13 cellular contexts compared by ENCODE assay signal in genomic region chr2:118668431-118669424, GRCh38.
DNase-seq lines count a peak whose midpoint lies in the region; ATAC-seq, FAIRE-seq and TF ChIP-seq lines count a peak whose summit lies in the region.
"Had no signal": no experiment of that assay in that cellular context is flagged by ENCODE, and none has a peak within 500 bp of the region (broad histone marks: within the 10 kb centered on the region; RNA-seq: fewer than 3 reads in every experiment).

No MANE protein-coding gene starts in this region.

- POLR2A ChIA-PET in HepG2 (lab: Yijun Ruan, JAX) (no interaction called here), K562 (lab: Yijun Ruan, JAX) (interaction anchor here (0.6 to 1.2 kb wide), 2 partner anchors 122 to 1580 kb away, joined by 3 read pairs; no protein-coding TSS in a partner anchor)

- H4K20me1 ChIP-seq in HepG2 (ENCODE audit: insufficient read depth, low read length) = no peaks in the 10 kb centered on the region
- no peaks in the 10 kb centered on the region for H4K20me1 ChIP-seq in K562 (replicated peaks; ENCODE audit: control insufficient read depth, insufficient read depth, low read length)

- peaks cover 0 to 9% (median 0%) of the 10 kb centered on the region in 7 donors for H3K9me3 Mint-ChIP-seq in CD14-positive monocyte

- CTCF ChIA-PET in HepG2 (lab: Yijun Ruan, JAX; ENCODE audit: low intra/inter-chr PET ratio, low total read pairs) (no interaction called here), K562 (lab: Yijun Ruan, JAX; ENCODE audit: low intra/inter-chr PET ratio) (no interaction called here)

- H3K4me3 ChIP-seq in HepG2 (replicated peaks in 1 of 3; ENCODE audit: insufficient read depth in 1 of 3, low read depth in 2 of 3, low read length in 3 of 3) (no peak overlapping the region), right lobe of liver (no peak overlapping the region), K562 (no peak overlapping the region), lower lobe of right lung (no peak overlapping the region)

- H3K27me3 ChIP-seq in HepG2 (ENCODE audit: control insufficient read depth in 1 of 2, insufficient read depth in 2 of 2, low read length in 2 of 2) = no peaks in the 10 kb centered on the region
- no peaks in the 10 kb centered on the region for H3K27me3 ChIP-seq in right lobe of liver
- H3K27me3 ChIP-seq in K562 (ENCODE audit: control insufficient read depth in 2 of 2, insufficient read depth in 2 of 2, low read length in 2 of 2) = no peaks in the 10 kb centered on the region
- H3K27me3 ChIP-seq in lower lobe of right lung (ENCODE audit: low read depth) = no peaks in the 10 kb centered on the region
- H3K27me3 ChIP-seq: neutrophil had no signal

- TF ChIP-seq CTCF in HepG2 (CRISPR knock-in tag; IDR thresholded peaks at IDR 0.05) (no peak), right lobe of liver (IDR thresholded peaks at IDR 0.05) (no peak), K562 (IDR thresholded peaks at IDR 0.05 in 2 of 3, conservative IDR thresholded peaks at IDR 0.05 in 1 of 3; ENCODE audit: insufficient read depth in 2 of 3, low read depth in 1 of 3, low read length in 3 of 3) (no peak), lower lobe of right lung (IDR thresholded peaks at IDR 0.05) (no peak), CD14-positive monocyte (IDR thresholded peaks at IDR 0.05) (no peak)

- FAIRE-seq in HepG2 (lab: Jason Lieb, UNC) (no peak), K562 (lab: Jason Lieb, UNC) (no peak)

- H3K36me3 Mint-ChIP-seq in CD14-positive monocyte = no peaks in the 10 kb centered on the region

- H3K79me2 ChIP-seq in HepG2 (ENCODE audit: insufficient read depth, low read length) = no peaks in the 10 kb centered on the region
- H3K79me2 ChIP-seq in K562 (ENCODE audit: control insufficient read depth, insufficient read depth, low read length) = no peaks in the 10 kb centered on the region

- TF ChIP-seq POLR2A in HepG2 (IDR thresholded peaks at IDR 0.05; ENCODE audit: insufficient read depth in 1 of 2, low read depth in 2 of 2, low read length in 2 of 2) (no peak), right lobe of liver (IDR thresholded peaks at IDR 0.05) (no peak), K562 (conservative IDR thresholded peaks at IDR 0.05) (no peak)

- H3K4me3 Mint-ChIP-seq in CD14-positive monocyte = no peak overlapping the region
- H3K4me3 Mint-ChIP-seq: B cell had no signal

- no peak overlapping the region for H3K27ac ChIP-seq in HepG2 (ENCODE audit: extremely low read length, insufficient read depth, low read length)
- H3K27ac ChIP-seq in right lobe of liver = no peak overlapping the region
- H3K27ac ChIP-seq in K562 (ENCODE audit: extremely low read depth, low read depth, low read length) = no peak overlapping the region
- H3K27ac ChIP-seq in lower lobe of right lung = no peak overlapping the region
- H3K27ac ChIP-seq: neutrophil, VCaP had no signal

- H3K9me3 ChIP-seq in HepG2 (ENCODE audit: low read length) = no peaks in the 10 kb centered on the region
- H3K9me3 ChIP-seq in right lobe of liver = no peaks in the 10 kb centered on the region
- no peaks in the 10 kb centered on the region for H3K9me3 ChIP-seq in K562 (replicated peaks; ENCODE audit: control insufficient read depth, insufficient read depth, low read depth, low read length)
- no peaks in the 10 kb centered on the region for H3K9me3 ChIP-seq in lower lobe of right lung
- H3K9me3 ChIP-seq: neutrophil had no signal

- no peaks in the 10 kb centered on the region for H3K4me1 ChIP-seq in HepG2 (ENCODE audit: insufficient read depth, low read length)
- H3K4me1 ChIP-seq in right lobe of liver = no peaks in the 10 kb centered on the region
- H3K4me1 ChIP-seq in K562 (replicated peaks in 1 of 2; ENCODE audit: control insufficient read depth in 2 of 2, insufficient read depth in 2 of 2, low read length in 2 of 2) = peaks cover 8 to 26% of the 10 kb centered on the region in 2 experiments; a peak in 4 of 5 replicates
- H3K4me1 ChIP-seq in lower lobe of right lung = no peaks in the 10 kb centered on the region

- no peak for TF ChIP-seq EP300 in HepG2 (IDR thresholded peaks at IDR 0.05; ENCODE audit: low read depth in 2 of 2, low read length in 2 of 2)
- TF ChIP-seq EP300 in HepG2 (CRISPR knock-in tag; IDR thresholded peaks at IDR 0.05; ENCODE audit: borderline replicate concordance) = no peak
- TF ChIP-seq EP300 in K562 (IDR thresholded peaks at IDR 0.05; ENCODE audit: low read length) = no peak

- DNase-seq in HepG2 (ENCODE audit: low spot score) (peak; percentile 13), right lobe of liver (no peak), K562 (ENCODE audit: extremely low read depth in 1 of 4, low spot score in 3 of 4) (no peak), lower lobe of right lung (no peak), CD14-positive monocyte (ENCODE audit: low spot score) (no peak)
- DNase-seq in activated effector memory CD4-positive, alpha-beta T cell treated with anti-CD3 and anti-CD28 coated beads, Interleukin-2, amount 50 U/mL, for 16 hours = no peak
- DNase-seq: activated naive CD4-positive, alpha-beta T cell; erythroblast had no signal

- TF ChIP-seq RAD21 in HepG2 (CRISPR knock-in tag; IDR thresholded peaks at IDR 0.05) = no peak
- no peak for TF ChIP-seq RAD21 in K562 (CRISPR knock-in tag; conservative IDR thresholded peaks at IDR 0.05 in 1 of 2, IDR thresholded peaks at IDR 0.05 in 1 of 2)

- WGBS in HepG2 (ENCODE audit: low lambda C conversion rate) = 23% methylated on average over 9 of the region's 9 CpGs
- 47% methylated on average over 9 of the region's 9 CpGs for WGBS in right lobe of liver (ENCODE audit: insufficient coverage, low coverage, low lambda C conversion rate, missing lambda C conversion rate)
- 29% methylated on average over 7 of the region's 9 CpGs for WGBS in K562 (ENCODE audit: insufficient coverage, low coverage, missing lambda C conversion rate)

- H2AFZ ChIP-seq in HepG2 (ENCODE audit: low read length) (no peak overlapping the region), K562 (ENCODE audit: low read depth, low read length) (no peak overlapping the region)

- H3K4me2 ChIP-seq in HepG2 (ENCODE audit: low read depth, low read length) = no peak overlapping the region
- H3K4me2 ChIP-seq in K562 (ENCODE audit: insufficient read depth, low read length) = no peak overlapping the region

- no peaks in the 10 kb centered on the region for H3K9me1 ChIP-seq in K562 (ENCODE audit: control insufficient read depth, insufficient read depth, low read length)

- H3K9ac ChIP-seq in HepG2 (ENCODE audit: insufficient read depth, low read depth, low read length) (no peak overlapping the region), K562 (ENCODE audit: insufficient read depth in 1 of 2, low read depth in 2 of 2, low read length in 2 of 2) (no peak overlapping the region)

- peaks cover 0 to 4% (median 1%) of the 10 kb centered on the region in 3 donors for H3K27me3 Mint-ChIP-seq in CD14-positive monocyte (ENCODE audit: low read depth in 3 of 3)

- no peak overlapping the region for H3K27ac Mint-ChIP-seq in CD14-positive monocyte
- H3K27ac Mint-ChIP-seq: B cell had no signal

- ATAC-seq in HepG2 (no peak), right lobe of liver (no peak), K562 (no peak), lower lobe of right lung (peak; percentile 32 to 52), GM19397 (IDR thresholded peaks at IDR 0.05; ENCODE audit: unreplicated experiment) (no peak), GM21390 (IDR thresholded peaks at IDR 0.05; ENCODE audit: unreplicated experiment) (no peak)

- no peaks in the 10 kb centered on the region for H3K4me1 Mint-ChIP-seq in CD14-positive monocyte
- H3K4me1 Mint-ChIP-seq: B cell had no signal

- in situ Hi-C loops in HepG2 (cut with HindIII; ENCODE audit: extremely low pct_ligation_motif_present, low pct_unique_long_range_greater_than_20kb) = no loop called here
- in situ Hi-C loops in K562 (cut with MboI) = no loop called here

- H3K36me3 ChIP-seq in HepG2 (replicated peaks in 1 of 2; ENCODE audit: control insufficient read depth in 1 of 2, insufficient read depth in 2 of 2, low read length in 2 of 2) = no peaks in the 10 kb centered on the region
- no peaks in the 10 kb centered on the region for H3K36me3 ChIP-seq in right lobe of liver
- no peaks in the 10 kb centered on the region for H3K36me3 ChIP-seq in K562 (ENCODE audit: control insufficient read depth, insufficient read depth, low read length)
- H3K36me3 ChIP-seq in lower lobe of right lung = no peaks in the 10 kb centered on the region
- H3K36me3 ChIP-seq: neutrophil had no signal

- intact Hi-C loops in HepG2 (cut with micrococcal nuclease; ENCODE audit: unreplicated experiment) = no loop called here
- intact Hi-C loops in right lobe of liver (cut with DNase I) = no loop called here
- intact Hi-C loops in K562 (cut with micrococcal nuclease) = no loop called here
- intact Hi-C loops in lower lobe of right lung (cut with DNase I) = no loop called here
- intact Hi-C loops in CD14-positive monocyte (cut with micrococcal nuclease) = no loop called here

- no TSS peak for BruUV-seq in HepG2 (replicated peaks; lab: Mats Ljungman, UMichigan)
- BruUV-seq in K562 (replicated peaks; lab: Mats Ljungman, UMichigan) = no TSS peak

TF ChIP-seq in K562, 482 proteins besides CTCF, POLR2A, EP300 and RAD21:
- TF ChIP-seq JUN (IDR thresholded peaks at IDR 0.05; ENCODE audit: borderline replicate concordance, low read depth, low read length) = peak; percentile 18; the same call in 1 of the 2 replicates
- TF ChIP-seq JUN (CRISPR knock-in tag; IDR thresholded peaks at IDR 0.05; ENCODE audit: borderline replicate concordance) = no peak
- no peak for TF ChIP-seq DDX20 (tag; IDR thresholded peaks at IDR 0.05; ENCODE audit: low read depth)
- peak; percentile 65 for TF ChIP-seq FOSL1 (tag; conservative IDR thresholded peaks at IDR 0.05)
TF ChIP-seq in K562: peak in this region for 2.

Comparison
In these comparisons a context has a peak if more than half of its experiments do, and no peak if none do; other contexts are left out.
1. ATAC-seq: peak in lower lobe of right lung (2 of 2); none in HepG2 (single experiment), right lobe of liver (0 of 4), K562 (single experiment), GM19397 (single experiment) and GM21390 (single experiment).
2. Of the 241 proteins assayed by ChIP-seq in both HepG2 and K562: peak only in HepG2: none; only in K562: FOSL1; in both: none; in neither: 239; mixed calls (peak in some experiments, not most) for 1.